Comparison of ENCODE assay signal across 18 cellular contexts in the genomic region with DNA sequence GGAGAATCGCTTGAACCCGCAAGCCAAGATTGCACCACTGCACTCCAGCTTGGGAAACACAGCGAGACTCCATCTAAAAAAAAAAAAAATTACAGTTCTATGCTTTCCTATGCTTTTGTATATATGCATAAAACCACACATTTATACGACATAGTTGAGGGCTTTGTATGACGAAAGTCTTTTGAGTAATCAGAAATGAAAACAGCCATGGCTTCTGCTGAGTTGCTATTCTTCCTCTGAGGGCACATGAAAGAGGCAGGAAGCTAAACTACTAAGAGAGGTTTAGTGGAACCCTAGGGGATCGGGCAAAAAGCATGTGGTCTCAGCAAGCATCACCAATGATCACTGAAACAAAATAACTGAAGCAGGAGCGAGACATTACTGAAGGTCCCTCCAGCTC.
"Had no signal": no experiment of that assay in that cellular context is flagged by ENCODE, and none has a peak within 500 bp of the region (broad histone marks: within the 10 kb centered on the region; RNA-seq: fewer than 3 reads in every experiment).

No MANE protein-coding gene starts in this region.

- H3K9me3 ChIP-seq: ascending aorta, esophagus muscularis mucosa, mucosa of descending colon, prostate gland, right atrium auricular region had no signal

- H3K4me1 ChIP-seq: ascending aorta, esophagus muscularis mucosa, prostate gland, right atrium auricular region had no signal

- H3K4me3 ChIP-seq: ascending aorta, esophagus muscularis mucosa, mucosa of descending colon, prostate gland, right atrium auricular region had no signal

- H3K36me3 ChIP-seq: prostate gland had no signal

- H3K27me3 ChIP-seq: ascending aorta, esophagus muscularis mucosa, right atrium auricular region had no signal

- FAIRE-seq: bronchial epithelial cell, endothelial cell of umbilical vein had no signal

- H3K27ac ChIP-seq: ascending aorta, esophagus muscularis mucosa, prostate gland, right atrium auricular region had no signal

- ATAC-seq: activated T-cell treated with anti-CD3 and anti-CD28 coated beads, Interleukin-2, amount 50 U/mL, for 72 hours; left ventricle myocardium superior; mucosa of descending colon; stimulated activated naive CD8-positive, alpha-beta T cell treated with anti-CD3 and anti-CD28 coated beads, Interleukin-15, amount 100 ng/mL, for 72 hours had no signal

- DNase-seq: activated CD4-positive, alpha-beta T cell treated with anti-CD3 and anti-CD28 coated beads, Interleukin-2, amount 50 U/mL, for 1 hour; activated CD8-positive, alpha-beta memory T cell treated with anti-CD3 and anti-CD28 coated beads for 24 hours; activated CD8-positive, alpha-beta memory T cell treated with anti-CD3 and anti-CD28 coated beads, Interleukin-2, amount 50 U/mL, for 48 hours; activated effector memory CD4-positive, alpha-beta T cell treated with anti-CD3 and anti-CD28 coated beads, Interleukin-2, amount 50 U/mL, for 16 hours; activated naive CD4-positive, alpha-beta T cell treated with anti-CD3 and anti-CD28 coated beads, Interleukin-2, amount 50 U/mL, for 16 hours; activated T-cell treated with anti-CD3 and anti-CD28 coated beads, Interleukin-2, amount 50 U/mL, for 72 hours; effector CD8-positive, alpha-beta T cell; left ventricle myocardium superior; mucosa of descending colon; naive B cell; stimulated activated naive CD8-positive, alpha-beta T cell treated with anti-CD3 and anti-CD28 coated beads, Interleukin-15, amount 100 ng/mL, for 72 hours; T-helper 9 cell had no signal
